ENCODE assay signal across 1 cellular context in genomic region chr12:67649165-67650126, GRCh38.
TF ChIP-seq lines count a peak whose summit lies in the region.

No MANE protein-coding gene starts in this region.

TF ChIP-seq in H1, 55 proteins besides CTCF, POLR2A, EP300 and RAD21 (continued from another document):
- TF ChIP-seq, protein P1, sequence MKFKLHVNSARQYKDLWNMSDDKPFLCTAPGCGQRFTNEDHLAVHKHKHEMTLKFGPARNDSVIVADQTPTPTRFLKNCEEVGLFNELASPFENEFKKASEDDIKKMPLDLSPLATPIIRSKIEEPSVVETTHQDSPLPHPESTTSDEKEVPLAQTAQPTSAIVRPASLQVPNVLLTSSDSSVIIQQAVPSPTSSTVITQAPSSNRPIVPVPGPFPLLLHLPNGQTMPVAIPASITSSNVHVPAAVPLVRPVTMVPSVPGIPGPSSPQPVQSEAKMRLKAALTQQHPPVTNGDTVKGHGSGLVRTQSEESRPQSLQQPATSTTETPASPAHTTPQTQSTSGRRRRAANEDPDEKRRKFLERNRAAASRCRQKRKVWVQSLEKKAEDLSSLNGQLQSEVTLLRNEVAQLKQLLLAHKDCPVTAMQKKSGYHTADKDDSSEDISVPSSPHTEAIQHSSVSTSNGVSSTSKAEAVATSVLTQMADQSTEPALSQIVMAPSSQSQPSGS (IDR thresholded peaks at IDR 0.05; ENCODE audit: low read length), result no peak
- peak; percentile 23 for TF ChIP-seq TAF7 (optimal IDR thresholded peaks at IDR 0.05; ENCODE audit: borderline replicate concordance, low read depth, low read length)
- no peak for TF ChIP-seq TEAD4 (IDR thresholded peaks at IDR 0.05; ENCODE audit: low read depth, low read length)
- no peak for TF ChIP-seq HDAC6 (IDR thresholded peaks at IDR 0.05; ENCODE audit: low read depth, low read length)
- TF ChIP-seq ASH2L (IDR thresholded peaks at IDR 0.05; ENCODE audit: low read length), result peak; percentile 44
- TF ChIP-seq RNF2 (IDR thresholded peaks at IDR 0.05; ENCODE audit: borderline replicate concordance, low read depth, low read length, missing control alignments, poor library complexity, severe bottlenecking), result no peak
- TF ChIP-seq SUZ12 (IDR thresholded peaks at IDR 0.05; ENCODE audit: low read length), result no peak
- no peak for TF ChIP-seq SP1 (IDR thresholded peaks at IDR 0.05; ENCODE audit: low read depth, low read length)
- TF ChIP-seq TAF1 (IDR thresholded peaks at IDR 0.05; ENCODE audit: low read depth, low read length), result no peak
- no peak for TF ChIP-seq SRF (IDR thresholded peaks at IDR 0.05; ENCODE audit: low read depth, low read length)
- TF ChIP-seq SIN3A (conservative IDR thresholded peaks at IDR 0.05 in 1 of 2, IDR thresholded peaks at IDR 0.05 in 1 of 2; ENCODE audit: low read depth in 1 of 2, low read length in 2 of 2), result no peak
- TF ChIP-seq SAP30 (IDR thresholded peaks at IDR 0.05; ENCODE audit: insufficient read depth, insufficient replicate concordance, low read length), result no peak
- no peak for TF ChIP-seq SIX5 (IDR thresholded peaks at IDR 0.05; ENCODE audit: low read depth, low read length)
- TF ChIP-seq TCF12 (IDR thresholded peaks at IDR 0.05; ENCODE audit: low read depth, low read length), result no peak
- no peak for TF ChIP-seq E2F6 (IDR thresholded peaks at IDR 0.05)
- no peak for TF ChIP-seq CREB1 (IDR thresholded peaks at IDR 0.05)
- no peak for TF ChIP-seq FOSL1 (IDR thresholded peaks at IDR 0.05; ENCODE audit: insufficient read depth, low read depth, low read length)
- TF ChIP-seq, protein P2, sequence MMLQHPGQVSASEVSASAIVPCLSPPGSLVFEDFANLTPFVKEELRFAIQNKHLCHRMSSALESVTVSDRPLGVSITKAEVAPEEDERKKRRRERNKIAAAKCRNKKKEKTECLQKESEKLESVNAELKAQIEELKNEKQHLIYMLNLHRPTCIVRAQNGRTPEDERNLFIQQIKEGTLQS (IDR thresholded peaks at IDR 0.05; ENCODE audit: insufficient read depth, low read depth, low read length), result no peak
- TF ChIP-seq USF2 (IDR thresholded peaks at IDR 0.05; ENCODE audit: low read length), result no peak
- TF ChIP-seq CHD7 (IDR thresholded peaks at IDR 0.05; ENCODE audit: insufficient replicate concordance, low read length), result no peak
